Comparison of ENCODE assay signal across 31 cellular contexts in genomic region chr2:236194786-236195185, GRCh38. TPM values are rescaled to one million over a fixed set of nuclear protein-coding genes. Genes with fewer than 3 reads are reported as not detected.
"Had no signal": no experiment of that assay in that cellular context is flagged by ENCODE, and none has a peak within 500 bp of the region (broad histone marks: within the 10 kb centered on the region; RNA-seq: fewer than 3 reads in every experiment).

No MANE protein-coding gene starts in this region.

- H3K9me3 Mint-ChIP-seq: activated CD4-positive, alpha-beta memory T cell treated with anti-CD3 and anti-CD28 coated beads, Interleukin-2, amount 10 ng/mL, durations not matched to agents 7 days and 5 days; activated CD4-positive, alpha-beta T cell treated with anti-CD3 and anti-CD28 coated beads, Interleukin-2, amount 10 ng/mL, durations not matched to agents 7 days and 5 days; activated naive CD4-positive, alpha-beta T cell treated with anti-CD3 and anti-CD28 coated beads, Interleukin-2, amount 10 ng/mL, durations not matched to agents 7 days and 5 days; activated naive CD4-positive, alpha-beta T cell treated with anti-CD3 and anti-CD28 coated beads, Interleukin-2, amount 50 U/mL, for 72 hours; activated naive CD8-positive, alpha-beta T cell treated with anti-CD3 and anti-CD28 coated beads, Interleukin-2, amount 10 ng/mL, durations not matched to agents 7 days and 5 days; activated T-cell treated with anti-CD3 and anti-CD28 coated beads, Interleukin-2, amount 50 U/mL, for 24 hours; activated T-cell treated with anti-CD3 and anti-CD28 coated beads, Interleukin-2, amount 50 U/mL, for 72 hours; central memory CD8-positive, alpha-beta T cell; effector memory CD8-positive, alpha-beta T cell had no signal

- ATAC-seq: activated naive CD4-positive, alpha-beta T cell treated with anti-CD3 and anti-CD28 coated beads, Interleukin-2, amount 50 U/mL, for 72 hours; activated T-cell treated with anti-CD3 and anti-CD28 coated beads, Interleukin-2, amount 50 U/mL, for 72 hours; effector memory CD8-positive, alpha-beta T cell; foreskin keratinocyte; gastrocnemius medialis; WTC11 had no signal

- H3K27ac ChIP-seq: ascending aorta, breast epithelium, esophagus muscularis mucosa, foreskin keratinocyte, gastrocnemius medialis, VCaP had no signal

- DNase-seq: activated CD4-positive, alpha-beta memory T cell treated with anti-CD3 and anti-CD28 coated beads, Interleukin-2, amount 10 ng/mL, durations not matched to agents 7 days and 5 days; activated CD4-positive, alpha-beta T cell treated with anti-CD3 and anti-CD28 coated beads for 1 hour; activated CD4-positive, alpha-beta T cell treated with anti-CD3 and anti-CD28 coated beads for 4 hours; activated CD4-positive, alpha-beta T cell treated with anti-CD3 and anti-CD28 coated beads, Interleukin-2, amount 10 ng/mL, durations not matched to agents 7 days and 5 days; activated CD4-positive, alpha-beta T cell treated with anti-CD3 and anti-CD28 coated beads, Interleukin-2, amount 50 U/mL, for 4 hours; activated CD8-positive, alpha-beta memory T cell treated with anti-CD3 and anti-CD28 coated beads, Interleukin-2, amount 50 U/mL, for 48 hours; activated gamma-delta T cell; activated naive CD4-positive, alpha-beta T cell; activated naive CD4-positive, alpha-beta T cell treated with anti-CD3 and anti-CD28 coated beads, Interleukin-2, amount 10 ng/mL, durations not matched to agents 7 days and 5 days; activated naive CD8-positive, alpha-beta T cell treated with anti-CD3 and anti-CD28 coated beads, Interleukin-2, amount 10 ng/mL, durations not matched to agents 7 days and 5 days; activated T-cell treated with anti-CD3 and anti-CD28 coated beads for 4 hours; activated T-cell treated with anti-CD3 and anti-CD28 coated beads, Interleukin-2, amount 50 U/mL, for 24 hours; activated T-cell treated with anti-CD3 and anti-CD28 coated beads, Interleukin-2, amount 50 U/mL, for 72 hours; cortex of kidney; dermis blood vessel endothelial cell; effector CD4-positive, alpha-beta T cell; effector memory CD8-positive, alpha-beta T cell; erythroblast; foreskin keratinocyte; gastrocnemius medialis; T-helper 2 cell had no signal

- H3K4me3 ChIP-seq: ascending aorta, breast epithelium, esophagus muscularis mucosa, gastrocnemius medialis had no signal

- H3K4me1 ChIP-seq: ascending aorta, breast epithelium, esophagus muscularis mucosa, foreskin keratinocyte, gastrocnemius medialis had no signal

- H3K4me3 Mint-ChIP-seq: activated CD4-positive, alpha-beta memory T cell treated with anti-CD3 and anti-CD28 coated beads, Interleukin-2, amount 10 ng/mL, durations not matched to agents 7 days and 5 days; activated CD4-positive, alpha-beta T cell treated with anti-CD3 and anti-CD28 coated beads, Interleukin-2, amount 10 ng/mL, durations not matched to agents 7 days and 5 days; activated naive CD4-positive, alpha-beta T cell treated with anti-CD3 and anti-CD28 coated beads, Interleukin-2, amount 10 ng/mL, durations not matched to agents 7 days and 5 days; activated naive CD8-positive, alpha-beta T cell treated with anti-CD3 and anti-CD28 coated beads, Interleukin-2, amount 10 ng/mL, durations not matched to agents 7 days and 5 days; activated T-cell treated with anti-CD3 and anti-CD28 coated beads, Interleukin-2, amount 50 U/mL, for 24 hours; activated T-cell treated with anti-CD3 and anti-CD28 coated beads, Interleukin-2, amount 50 U/mL, for 72 hours; brain; central memory CD8-positive, alpha-beta T cell; effector memory CD8-positive, alpha-beta T cell; WTC11 had no signal

- H3K4me1 Mint-ChIP-seq: activated CD4-positive, alpha-beta memory T cell treated with anti-CD3 and anti-CD28 coated beads, Interleukin-2, amount 10 ng/mL, durations not matched to agents 7 days and 5 days; activated CD4-positive, alpha-beta T cell treated with anti-CD3 and anti-CD28 coated beads, Interleukin-2, amount 10 ng/mL, durations not matched to agents 7 days and 5 days; activated naive CD4-positive, alpha-beta T cell treated with anti-CD3 and anti-CD28 coated beads, Interleukin-2, amount 10 ng/mL, durations not matched to agents 7 days and 5 days; activated naive CD8-positive, alpha-beta T cell treated with anti-CD3 and anti-CD28 coated beads, Interleukin-2, amount 10 ng/mL, durations not matched to agents 7 days and 5 days; brain; central memory CD8-positive, alpha-beta T cell had no signal

- H3K27me3 ChIP-seq: ascending aorta, breast epithelium, esophagus muscularis mucosa, foreskin keratinocyte, gastrocnemius medialis had no signal

- H3K27me3 Mint-ChIP-seq: activated CD4-positive, alpha-beta memory T cell treated with anti-CD3 and anti-CD28 coated beads, Interleukin-2, amount 10 ng/mL, durations not matched to agents 7 days and 5 days; activated CD4-positive, alpha-beta T cell treated with anti-CD3 and anti-CD28 coated beads, Interleukin-2, amount 10 ng/mL, durations not matched to agents 7 days and 5 days; activated naive CD4-positive, alpha-beta T cell treated with anti-CD3 and anti-CD28 coated beads, Interleukin-2, amount 10 ng/mL, durations not matched to agents 7 days and 5 days; activated naive CD8-positive, alpha-beta T cell treated with anti-CD3 and anti-CD28 coated beads, Interleukin-2, amount 10 ng/mL, durations not matched to agents 7 days and 5 days had no signal

- H3K9me3 ChIP-seq: ascending aorta, breast epithelium, esophagus muscularis mucosa, gastrocnemius medialis had no signal

- H3K36me3 Mint-ChIP-seq: activated naive CD4-positive, alpha-beta T cell treated with anti-CD3 and anti-CD28 coated beads, Interleukin-2, amount 10 ng/mL, durations not matched to agents 7 days and 5 days; activated naive CD4-positive, alpha-beta T cell treated with anti-CD3 and anti-CD28 coated beads, Interleukin-2, amount 50 U/mL, for 72 hours; activated naive CD8-positive, alpha-beta T cell treated with anti-CD3 and anti-CD28 coated beads, Interleukin-2, amount 10 ng/mL, durations not matched to agents 7 days and 5 days; brain; WTC11 had no signal

- H3K27ac Mint-ChIP-seq: activated CD4-positive, alpha-beta memory T cell treated with anti-CD3 and anti-CD28 coated beads, Interleukin-2, amount 10 ng/mL, durations not matched to agents 7 days and 5 days; activated CD4-positive, alpha-beta T cell treated with anti-CD3 and anti-CD28 coated beads, Interleukin-2, amount 10 ng/mL, durations not matched to agents 7 days and 5 days; activated naive CD4-positive, alpha-beta T cell treated with anti-CD3 and anti-CD28 coated beads, Interleukin-2, amount 10 ng/mL, durations not matched to agents 7 days and 5 days; activated naive CD4-positive, alpha-beta T cell treated with anti-CD3 and anti-CD28 coated beads, Interleukin-2, amount 50 U/mL, for 72 hours; activated naive CD8-positive, alpha-beta T cell treated with anti-CD3 and anti-CD28 coated beads, Interleukin-2, amount 10 ng/mL, durations not matched to agents 7 days and 5 days; activated T-cell treated with anti-CD3 and anti-CD28 coated beads, Interleukin-2, amount 50 U/mL, for 24 hours; activated T-cell treated with anti-CD3 and anti-CD28 coated beads, Interleukin-2, amount 50 U/mL, for 72 hours; brain; effector memory CD8-positive, alpha-beta T cell; WTC11 had no signal

- H3K36me3 ChIP-seq: ascending aorta, breast epithelium, gastrocnemius medialis had no signal

RNA-seq across cellular contexts. Expression of gene GBX2, which starts 26.6 kb away (rescaled TPM):
- total RNA-seq: activated CD4-positive, alpha-beta memory T cell treated with anti-CD3 and anti-CD28 coated beads, Interleukin-2, amount 10 ng/mL, durations not matched to agents 7 days and 5 days; activated CD4-positive, alpha-beta T cell treated with anti-CD3 and anti-CD28 coated beads, Interleukin-2, amount 10 ng/mL, durations not matched to agents 7 days and 5 days; activated naive CD4-positive, alpha-beta T cell treated with anti-CD3 and anti-CD28 coated beads, Interleukin-2, amount 50 U/mL, for 72 hours; activated naive CD8-positive, alpha-beta T cell treated with anti-CD3 and anti-CD28 coated beads, Interleukin-2, amount 10 ng/mL, durations not matched to agents 7 days and 5 days; activated T-cell treated with anti-CD3 and anti-CD28 coated beads, Interleukin-2, amount 50 U/mL, for 72 hours; ascending aorta; breast epithelium; cardiac septum; esophagus muscularis mucosa; gastrocnemius medialis; T-helper 1 cell treated with Interleukin-12 subunit alpha and Interleukin-12 subunit beta and Interleukin-4 antibody, amounts not matched to agents 30 ng/mL and 1 ng/mL, for 36 hours had no signal
